In the genomic region with DNA sequence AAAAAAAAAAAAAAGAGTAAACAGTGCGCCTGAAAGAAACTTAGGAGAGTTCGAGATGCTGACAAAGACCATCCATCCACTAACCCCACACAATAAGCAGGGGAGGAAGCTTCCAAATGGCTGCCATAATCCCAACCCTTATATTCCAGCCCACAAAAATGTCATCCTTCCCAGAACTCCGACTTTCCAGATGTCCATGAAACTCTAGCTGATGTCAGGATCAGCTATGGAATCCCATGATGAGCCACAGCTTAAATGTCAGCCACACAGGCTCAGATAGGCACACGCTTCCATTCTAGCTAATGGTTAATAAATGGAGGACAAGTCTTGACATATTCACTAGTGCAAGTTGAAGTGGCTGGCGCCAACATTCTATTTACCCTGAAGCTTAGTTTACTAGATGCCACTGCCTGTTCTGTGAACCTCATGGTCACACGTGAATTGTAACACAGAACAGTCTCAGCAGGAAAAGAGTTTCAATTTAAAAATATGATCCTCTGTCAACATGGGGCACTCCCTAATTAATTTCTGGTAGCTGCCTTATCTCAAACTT, we compare ENCODE assay signal across 12 cellular contexts.
"Had no signal": no experiment of that assay in that cellular context is flagged by ENCODE, and none has a peak within 500 bp of the region (broad histone marks: within the 10 kb centered on the region; RNA-seq: fewer than 3 reads in every experiment).

No MANE protein-coding gene starts in this region.

- DNase-seq: activated CD4-positive, alpha-beta T cell treated with anti-CD3 and anti-CD28 coated beads for 1 hour; activated gamma-delta T cell treated with Interleukin-2 at 50 U/mL for 16 hours; hypothalamus; islet precursor cell; nephron progenitor cell; nucleus accumbens; retina; stimulated activated CD4-positive, alpha-beta T cell treated with anti-CD3 and anti-CD28 coated beads, Interleukin-2, amount 100 ng/mL, for 24 hours; stimulated activated naive CD4-positive, alpha-beta T cell treated with Interleukin-2 at 50 U/mL for 16 hours; T-helper 2 cell; thyroid gland; WERI-Rb-1 had no signal
